1 cellular context compared by ENCODE assay signal in genomic region chr15:89105147-89105546, GRCh38.
TF ChIP-seq lines count a peak whose summit lies in the region.

No MANE protein-coding gene starts in this region.

TF ChIP-seq in SK-N-SH, 30 proteins besides CTCF, POLR2A, EP300 and RAD21 (continued from another document):
- peak; percentile 35; the same call in 1 of the 2 replicates for TF ChIP-seq YY1 (IDR thresholded peaks at IDR 0.05; ENCODE audit: low read depth)
- TF ChIP-seq, protein P1, sequence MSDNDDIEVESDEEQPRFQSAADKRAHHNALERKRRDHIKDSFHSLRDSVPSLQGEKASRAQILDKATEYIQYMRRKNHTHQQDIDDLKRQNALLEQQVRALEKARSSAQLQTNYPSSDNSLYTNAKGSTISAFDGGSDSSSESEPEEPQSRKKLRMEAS (IDR thresholded peaks at IDR 0.05; ENCODE audit: low read depth): peak; percentile 80; the same call in 1 of the 2 replicates
- TF ChIP-seq RFX5 (IDR thresholded peaks at IDR 0.05; ENCODE audit: low read length): no peak
- TF ChIP-seq GATA2 (CRISPR knock-in tag; IDR thresholded peaks at IDR 0.05): no peak
- no peak for TF ChIP-seq RCOR1 (IDR thresholded peaks at IDR 0.05; ENCODE audit: low read length)
- TF ChIP-seq FOXJ3 (CRISPR knock-in tag; IDR thresholded peaks at IDR 0.05): no peak
- TF ChIP-seq FOSL2 (IDR thresholded peaks at IDR 0.05; ENCODE audit: borderline replicate concordance, low read depth): peak; percentile 74
- TF ChIP-seq SIN3A (IDR thresholded peaks at IDR 0.05; ENCODE audit: borderline replicate concordance, low read depth, low read length): peak; percentile 78; the same call in 1 of the 2 replicates
- peak; percentile 79 for TF ChIP-seq PBX3 (IDR thresholded peaks at IDR 0.05)
- TF ChIP-seq USF2 (IDR thresholded peaks at IDR 0.05; ENCODE audit: borderline replicate concordance, low read depth, low read length): no peak
- TF ChIP-seq TCF12 (IDR thresholded peaks at IDR 0.05): peak; percentile 76
- no peak for TF ChIP-seq EZH2phosphoT487 (IDR thresholded peaks at IDR 0.05; ENCODE audit: borderline replicate concordance, low read depth)
TF ChIP-seq in SK-N-SH: peak in this region for 14.
